ENCODE assay signal across 1 cellular context in the genomic region with DNA sequence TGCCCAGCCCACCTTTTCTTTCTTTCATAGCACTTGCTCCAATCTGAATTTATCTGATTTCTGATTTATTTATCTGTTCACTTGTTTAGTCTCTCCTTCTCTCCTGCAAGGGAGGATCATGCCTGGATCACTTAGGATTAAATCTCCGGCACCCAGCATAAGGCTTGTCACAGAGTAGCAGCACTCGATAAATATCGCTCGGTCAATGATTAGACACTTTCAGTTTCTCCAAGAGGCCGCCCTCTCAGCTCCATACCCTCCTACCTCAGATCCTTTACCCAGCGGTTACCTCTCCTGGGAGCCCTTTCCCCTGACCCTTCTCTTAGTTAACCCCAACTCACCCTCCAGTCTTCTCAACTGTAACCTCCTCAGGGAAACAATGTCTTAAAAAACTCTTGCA.
TF ChIP-seq lines count a peak whose summit lies in the region.

No MANE protein-coding gene starts in this region.

TF ChIP-seq in A549, 52 proteins besides CTCF, POLR2A, EP300 and RAD21:
- no peak for TF ChIP-seq BHLHE40 (IDR thresholded peaks at IDR 0.05; ENCODE audit: low read depth, low read length)
- TF ChIP-seq RNF2 (IDR thresholded peaks at IDR 0.05; ENCODE audit: borderline replicate concordance, low read depth), result no peak
- TF ChIP-seq PHF8 (IDR thresholded peaks at IDR 0.05; ENCODE audit: borderline replicate concordance, low read depth), result no peak
- no peak for TF ChIP-seq POLR2AphosphoS2 (conservative IDR thresholded peaks at IDR 0.05; ENCODE audit: low read length)
- TF ChIP-seq RFX5 (IDR thresholded peaks at IDR 0.05), result no peak
- no peak for TF ChIP-seq CBX2 (IDR thresholded peaks at IDR 0.05; ENCODE audit: borderline replicate concordance, low read depth)
- no peak for TF ChIP-seq ZSCAN20 (CRISPR knock-in tag; IDR thresholded peaks at IDR 0.05)
- TF ChIP-seq TFCP2L1 (CRISPR knock-in tag; IDR thresholded peaks at IDR 0.05), result no peak
- TF ChIP-seq BCL3 (IDR thresholded peaks at IDR 0.05), result no peak
- TF ChIP-seq KDM1A (IDR thresholded peaks at IDR 0.05; ENCODE audit: low read depth), result no peak
- TF ChIP-seq GATA3 (IDR thresholded peaks at IDR 0.05; ENCODE audit: borderline replicate concordance), result no peak
- TF ChIP-seq HOXA7 (CRISPR knock-in tag; IDR thresholded peaks at IDR 0.05), result no peak
- TF ChIP-seq ATOH8 (CRISPR knock-in tag; IDR thresholded peaks at IDR 0.05; ENCODE audit: low read depth), result no peak
- TF ChIP-seq MAFK (IDR thresholded peaks at IDR 0.05; ENCODE audit: partially characterized antibody), result no peak
- TF ChIP-seq ZNF302 (CRISPR knock-in tag; IDR thresholded peaks at IDR 0.05), result no peak
- TF ChIP-seq CBX8 (IDR thresholded peaks at IDR 0.05), result no peak
- no peak for TF ChIP-seq HOXB5 (CRISPR knock-in tag; IDR thresholded peaks at IDR 0.05)
- TF ChIP-seq HEYL (CRISPR knock-in tag; IDR thresholded peaks at IDR 0.05), result no peak
- no peak for TF ChIP-seq MAX (IDR thresholded peaks at IDR 0.05)
- TF ChIP-seq, protein P1, sequence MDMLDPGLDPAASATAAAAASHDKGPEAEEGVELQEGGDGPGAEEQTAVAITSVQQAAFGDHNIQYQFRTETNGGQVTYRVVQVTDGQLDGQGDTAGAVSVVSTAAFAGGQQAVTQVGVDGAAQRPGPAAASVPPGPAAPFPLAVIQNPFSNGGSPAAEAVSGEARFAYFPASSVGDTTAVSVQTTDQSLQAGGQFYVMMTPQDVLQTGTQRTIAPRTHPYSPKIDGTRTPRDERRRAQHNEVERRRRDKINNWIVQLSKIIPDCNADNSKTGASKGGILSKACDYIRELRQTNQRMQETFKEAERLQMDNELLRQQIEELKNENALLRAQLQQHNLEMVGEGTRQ (IDR thresholded peaks at IDR 0.05), result no peak
